ENCODE assay signal across 16 cellular contexts in the genomic region with DNA sequence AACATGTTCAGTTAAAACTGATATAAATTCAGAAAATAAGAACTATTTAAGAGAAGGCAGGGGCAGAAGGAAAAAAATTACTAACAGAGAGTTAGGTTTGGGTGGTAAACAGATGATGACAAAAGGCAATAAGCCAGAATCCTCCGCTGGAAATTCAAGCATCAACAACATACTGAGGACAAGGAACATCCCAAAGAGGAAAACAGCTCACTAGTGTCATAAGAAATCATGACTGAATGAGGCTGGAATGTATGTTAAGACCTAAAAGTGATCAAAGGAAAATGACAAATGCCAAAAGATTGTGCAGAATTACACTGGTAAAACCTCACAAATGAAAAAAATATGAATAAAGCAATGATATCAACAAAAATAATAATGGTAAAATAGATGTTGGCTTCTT.
A peak's percentile ranks its signal among the peaks of the same experiment; 100 is the strongest.
DNase-seq lines count a peak whose midpoint lies in the region; ATAC-seq and TF ChIP-seq lines count a peak whose summit lies in the region.
"Had no signal": no experiment of that assay in that cellular context is flagged by ENCODE, and none has a peak within 500 bp of the region (broad histone marks: within the 10 kb centered on the region; RNA-seq: fewer than 3 reads in every experiment).

No MANE protein-coding gene starts in this region.

- no peak overlapping the region for H3K9ac ChIP-seq in mammary epithelial cell (ENCODE audit: insufficient read depth, low read length)

- in situ Hi-C loops in mammary epithelial cell (cut with MboI; ENCODE audit: low sequenced_read_pairs in 2 of 2): no loop called here

- no peaks in the 10 kb centered on the region for H3K36me3 Mint-ChIP-seq in CD4-positive, alpha-beta T cell (ENCODE audit: low read depth)

- H4K20me1 ChIP-seq in mammary epithelial cell (ENCODE audit: insufficient read depth, low read length): no peaks in the 10 kb centered on the region

- no peaks in the 10 kb centered on the region for H3K4me1 Mint-ChIP-seq in CD4-positive, alpha-beta T cell (ENCODE audit: low read depth)

- H3K9me3 Mint-ChIP-seq in CD4-positive, alpha-beta T cell: no peaks in the 10 kb centered on the region
- H3K9me3 Mint-ChIP-seq: T-helper 2 cell treated with Interferon-gamma antibody and Interleukin-4, amounts not matched to agents 5 μg/mL and 100 μg/mL, for 36 hours had no signal

- no peaks in the 10 kb centered on the region for H3K27me3 Mint-ChIP-seq in CD4-positive, alpha-beta T cell

- intact Hi-C loops in mammary epithelial cell (cut with micrococcal nuclease): loop anchor here (1.0 to 5.0 kb wide), 2 partner anchors 74 to 89 kb away; partner anchors contain the start of gene WDFY3
- intact Hi-C loops in CD4-positive, alpha-beta T cell (cut with DNase I, micrococcal nuclease): no loop called here

- H3K27me3 ChIP-seq in ACC112 (ENCODE audit: insufficient read depth, low read length): no peaks in the 10 kb centered on the region
- H3K27me3 ChIP-seq in mammary epithelial cell (ENCODE audit: insufficient read depth, low read length): no peaks in the 10 kb centered on the region
- no peaks in the 10 kb centered on the region for H3K27me3 ChIP-seq in CD4-positive, alpha-beta T cell (ENCODE audit: control insufficient read depth, insufficient read depth, low read length)
- H3K27me3 ChIP-seq: MG63, right lobe of liver had no signal

- TF ChIP-seq CTCF in mammary epithelial cell (conservative IDR thresholded peaks at IDR 0.05 in 1 of 2, IDR thresholded peaks at IDR 0.05 in 1 of 2; ENCODE audit: extremely low read depth in 1 of 2, insufficient read depth in 1 of 2, low read depth in 1 of 2, low read length in 2 of 2): no peak
- TF ChIP-seq CTCF in CD4-positive, alpha-beta T cell (IDR thresholded peaks at IDR 0.05): no peak

- H3K36me3 ChIP-seq in ACC112 (ENCODE audit: insufficient read depth, low read length): peaks cover 3% of the 10 kb centered on the region; the same call in 1 of the 2 replicates
- peaks cover 1% of the 10 kb centered on the region for H3K36me3 ChIP-seq in mammary epithelial cell (ENCODE audit: insufficient read depth, low read length)
- H3K36me3 ChIP-seq: MG63, right lobe of liver had no signal

- WGBS in mammary epithelial cell (ENCODE audit: low coverage, missing lambda C conversion rate): 44% methylated on average over 1 of the region's 1 CpG

- H3K9me3 ChIP-seq in mammary epithelial cell (replicated peaks; ENCODE audit: insufficient read depth, low read length): no peaks in the 10 kb centered on the region
- H3K9me3 ChIP-seq in CD4-positive, alpha-beta T cell (ENCODE audit: control insufficient read depth, low read length): no peaks in the 10 kb centered on the region
- H3K9me3 ChIP-seq: A549, MG63, right lobe of liver had no signal

- H3K27ac Mint-ChIP-seq in CD4-positive, alpha-beta T cell: no peak overlapping the region
- H3K27ac Mint-ChIP-seq: activated CD8-positive, alpha-beta T cell treated with anti-CD3 and anti-CD28 coated beads, Interleukin-2, amount 10 ng/mL, durations not matched to agents 7 days and 5 days; T-helper 2 cell treated with Interferon-gamma antibody and Interleukin-4, amounts not matched to agents 5 μg/mL and 100 μg/mL, for 36 hours had no signal

- H3K4me1 ChIP-seq in ACC112 (ENCODE audit: control insufficient read depth, insufficient read depth, low read length, unreplicated experiment) (peaks cover 40% of the 10 kb centered on the region), mammary epithelial cell (ENCODE audit: insufficient read depth, low read length) (peaks cover 5% of the 10 kb centered on the region)
- H3K4me1 ChIP-seq: right lobe of liver had no signal

- no TSS peak for BruUV-seq in mammary epithelial cell (replicated peaks; lab: Mats Ljungman, UMichigan)

- CTCF ChIA-PET in mammary epithelial cell (lab: Charles Lee; ENCODE audit: low non-redundant PET): interaction anchor here (0.7 kb wide), 1 partner anchor 47 kb away, joined by 4 read pairs; no protein-coding TSS in a partner anchor
- CTCF ChIA-PET in CD4-positive, alpha-beta T cell (lab: Charles Lee): no interaction called here

- POLR2A ChIA-PET in CD4-positive, alpha-beta T cell (lab: Charles Lee): no interaction called here

- ATAC-seq in GM18519 (IDR thresholded peaks at IDR 0.05; ENCODE audit: low FRiP score, unreplicated experiment): no peak
- ATAC-seq in CD4-positive, alpha-beta T cell (ENCODE audit: poor library complexity): no peak
- ATAC-seq: activated CD8-positive, alpha-beta T cell treated with anti-CD3 and anti-CD28 coated beads, Interleukin-2, amount 10 ng/mL, durations not matched to agents 7 days and 5 days; right lobe of liver had no signal

- H3K4me3 ChIP-seq in ACC112 (ENCODE audit: low read depth, low read length): no peak overlapping the region
- no peak overlapping the region for H3K4me3 ChIP-seq in mammary epithelial cell (replicated peaks in 1 of 3; ENCODE audit: insufficient read depth in 1 of 3, low read depth in 2 of 3, low read length in 3 of 3)
- H3K4me3 ChIP-seq: A549, MG63, right lobe of liver had no signal

- no peak overlapping the region for H3K4me3 Mint-ChIP-seq in CD4-positive, alpha-beta T cell
- H3K4me3 Mint-ChIP-seq: activated CD8-positive, alpha-beta T cell treated with anti-CD3 and anti-CD28 coated beads, Interleukin-2, amount 10 ng/mL, durations not matched to agents 7 days and 5 days; T-helper 2 cell treated with Interferon-gamma antibody and Interleukin-4, amounts not matched to agents 5 μg/mL and 100 μg/mL, for 36 hours had no signal

- DNase-seq in HS-27A (ENCODE audit: low read depth) (peak; percentile 81), mammary epithelial cell (peak; percentile 57), iris pigment epithelial cell (ENCODE audit: low read depth) (peak; percentile 93), 8988T (no peak), NCI-H2029 (lab: John Stamatoyannopoulos, UW) (no peak)
- no peak for DNase-seq in CD4-positive, alpha-beta T cell
- DNase-seq: activated CD8-positive, alpha-beta T cell treated with anti-CD3 and anti-CD28 coated beads, Interleukin-2, amount 10 ng/mL, durations not matched to agents 7 days and 5 days; activated naive CD4-positive, alpha-beta T cell treated with anti-CD3 and anti-CD28 coated beads, Interleukin-2, amount 50 U/mL, for 16 hours; MG63; NCI-H2171 treated with DMSO at 0.1 percent for 48 hours; OCI-M1; right lobe of liver had no signal

- H3K27ac ChIP-seq in ACC112 (ENCODE audit: low read depth, low read length) (peak overlapping the region; percentile 92), mammary epithelial cell (ENCODE audit: insufficient read depth, low read depth, low read length) (no peak overlapping the region)
- no peak overlapping the region for H3K27ac ChIP-seq in CD4-positive, alpha-beta T cell (ENCODE audit: low read depth, low read length)
- H3K27ac ChIP-seq: right lobe of liver had no signal

- peaks cover 8% of the 10 kb centered on the region for H3K79me2 ChIP-seq in ACC112 (ENCODE audit: control insufficient read depth, insufficient read depth, low read length, unreplicated experiment)
- H3K79me2 ChIP-seq in mammary epithelial cell (ENCODE audit: insufficient read depth, low read length): peaks cover 2% of the 10 kb centered on the region

- peak overlapping the region; percentile 0 for H3K4me2 ChIP-seq in mammary epithelial cell (ENCODE audit: insufficient read depth, low read depth, low read length)
- H3K4me2 ChIP-seq: A549 had no signal

- no peak overlapping the region for H2AFZ ChIP-seq in ACC112 (ENCODE audit: low read length, unreplicated experiment)
- no peak overlapping the region for H2AFZ ChIP-seq in mammary epithelial cell (ENCODE audit: low read depth, low read length)

- dilution Hi-C loops in mammary epithelial cell (cut with HindIII; ENCODE audit: low sequenced_read_pairs): no loop called here

Comparison
In these comparisons a context has a peak if more than half of its experiments do, and no peak if none do; other contexts are left out.
1. DNase-seq: peak in HS-27A (single experiment), mammary epithelial cell (single experiment) and iris pigment epithelial cell (single experiment); none in 8988T (single experiment), CD4-positive, alpha-beta T cell (0 of 10) and NCI-H2029 (single experiment).